In genomic region chr4:48216563-48216962, GRCh38 we compare ENCODE assay signal across 25 cellular contexts. TPM values are rescaled to one million over a fixed set of nuclear protein-coding genes. Genes with fewer than 3 reads are reported as not detected.
"Had no signal": no experiment of that assay in that cellular context is flagged by ENCODE, and none has a peak within 500 bp of the region (broad histone marks: within the 10 kb centered on the region; RNA-seq: fewer than 3 reads in every experiment).

No MANE protein-coding gene starts in this region.

- H3K36me3 Mint-ChIP-seq: natural killer cell treated with Interleukin-12 subunit alpha and Interleukin-12 subunit beta and Interleukin-15 and Interleukin-18, amount 100 ng/mL, for 72 hours had no signal

- H3K36me3 ChIP-seq: left ventricle myocardium inferior, ovary, right atrium auricular region, suprapubic skin, thoracic aorta, tibial artery, upper lobe of right lung had no signal

- H3K27me3 Mint-ChIP-seq: naive thymus-derived CD4-positive, alpha-beta T cell; natural killer cell treated with Interleukin-12 subunit alpha and Interleukin-12 subunit beta and Interleukin-15 and Interleukin-18, amount 100 ng/mL, for 72 hours; progenitor cell of endocrine pancreas; stimulated activated naive CD8-positive, alpha-beta T cell treated with anti-CD3 and anti-CD28 coated beads, Interleukin-15, Interleukin-2, amounts not matched to agents 100 ng/mL and 50 ng/mL, for 24 hours had no signal

- FAIRE-seq: urothelium cell line had no signal

- H3K27ac Mint-ChIP-seq: naive thymus-derived CD4-positive, alpha-beta T cell; progenitor cell of endocrine pancreas; stimulated activated naive CD8-positive, alpha-beta T cell treated with anti-CD3 and anti-CD28 coated beads, Interleukin-15, Interleukin-2, amounts not matched to agents 100 ng/mL and 50 ng/mL, for 24 hours had no signal

- H3K4me1 ChIP-seq: left ventricle myocardium inferior, right atrium auricular region, suprapubic skin, tibial artery, upper lobe of right lung had no signal

- H3K9me3 Mint-ChIP-seq: natural killer cell treated with Interleukin-12 subunit alpha and Interleukin-12 subunit beta and Interleukin-15 and Interleukin-18, amount 100 ng/mL, for 72 hours; stimulated activated naive CD8-positive, alpha-beta T cell treated with anti-CD3 and anti-CD28 coated beads, Interleukin-15, Interleukin-2, amounts not matched to agents 100 ng/mL and 50 ng/mL, for 24 hours had no signal

- DNase-seq: islet precursor cell; left ventricle myocardium inferior; midbrain; mucosa of descending colon; naive thymus-derived CD4-positive, alpha-beta T cell; ovary; stimulated activated CD4-positive, alpha-beta T cell treated with anti-CD3 and anti-CD28 coated beads, Interleukin-12 subunit alpha, Interleukin-12 subunit beta, amount 100 ng/mL, for 4 hours; stimulated activated CD4-positive, alpha-beta T cell treated with anti-CD3 and anti-CD28 coated beads, Interleukin-15, amount 100 ng/mL, for 24 hours; stimulated activated CD4-positive, alpha-beta T cell treated with anti-CD3 and anti-CD28 coated beads, Interleukin-2, amount 100 ng/mL, for 24 hours; stimulated activated CD4-positive, alpha-beta T cell treated with anti-CD3 and anti-CD28 coated beads, Interleukin-4, amount 100 ng/mL, for 1 hour; stimulated activated naive CD4-positive, alpha-beta T cell; tibial artery; trophoblast cell; upper lobe of right lung had no signal

- H3K27ac ChIP-seq: left ventricle myocardium inferior, ovary, right atrium auricular region, skin epidermis, suprapubic skin, thoracic aorta, tibial artery, upper lobe of right lung had no signal

- H3K9me3 ChIP-seq: left ventricle myocardium inferior, mucosa of descending colon, ovary, right atrium auricular region, suprapubic skin, thoracic aorta, tibial artery, upper lobe of right lung had no signal

- H3K4me3 Mint-ChIP-seq: naive thymus-derived CD4-positive, alpha-beta T cell; natural killer cell treated with Interleukin-12 subunit alpha and Interleukin-12 subunit beta and Interleukin-15 and Interleukin-18, amount 100 ng/mL, for 72 hours; stimulated activated naive CD8-positive, alpha-beta T cell treated with anti-CD3 and anti-CD28 coated beads, Interleukin-15, Interleukin-2, amounts not matched to agents 100 ng/mL and 50 ng/mL, for 24 hours had no signal

- H3K4me3 ChIP-seq: left ventricle myocardium inferior, lung, mucosa of descending colon, ovary, right atrium auricular region, skin epidermis, suprapubic skin, thoracic aorta, tibial artery, upper lobe of right lung had no signal

- ATAC-seq: mucosa of descending colon; naive thymus-derived CD4-positive, alpha-beta T cell; natural killer cell treated with Interleukin-12 subunit alpha and Interleukin-12 subunit beta and Interleukin-15 and Interleukin-18, amount 100 ng/mL, for 72 hours; sciatic nerve; upper lobe of right lung had no signal

- H3K27me3 ChIP-seq: ovary, right atrium auricular region, suprapubic skin, tibial artery, upper lobe of right lung had no signal

RNA-seq across cellular contexts. Expression of gene TEC, which starts 53.1 kb away (rescaled TPM):
- polyA plus RNA-seq: neural cell had no signal
